Comparison of ENCODE assay signal across 1 cellular context in the genomic region with DNA sequence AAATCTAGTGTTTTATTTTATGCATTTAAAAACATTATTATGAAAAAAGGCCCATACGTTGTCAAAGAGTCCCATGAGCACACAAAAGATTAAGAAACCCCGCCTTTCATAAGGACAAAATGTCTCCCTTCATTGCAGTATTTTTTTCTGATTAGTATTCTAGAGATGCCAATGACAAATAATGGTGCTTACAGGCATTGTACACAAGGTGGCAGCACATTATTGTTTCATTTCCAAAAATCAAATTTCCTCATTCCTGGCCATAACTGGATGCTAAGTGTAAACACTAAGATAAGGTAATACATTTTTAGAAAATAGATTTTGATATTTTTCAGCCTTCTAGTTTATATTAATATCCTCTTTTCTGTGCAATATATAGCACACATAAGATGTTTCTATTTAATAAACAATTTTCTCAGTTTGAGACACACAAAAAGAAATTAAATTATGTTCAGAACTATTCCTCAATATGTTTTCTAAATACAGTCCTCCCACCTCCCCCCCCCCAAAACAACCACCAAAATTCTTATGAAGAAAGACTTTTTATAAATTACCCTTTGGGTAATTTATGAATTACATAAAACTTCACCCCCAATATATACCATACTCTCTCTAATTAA.
TF ChIP-seq lines count a peak whose summit lies in the region.

No MANE protein-coding gene starts in this region.

TF ChIP-seq in HepG2, 621 proteins besides CTCF, POLR2A, EP300 and RAD21 (continued from another document and continues in another):
- TF ChIP-seq, protein P1, sequence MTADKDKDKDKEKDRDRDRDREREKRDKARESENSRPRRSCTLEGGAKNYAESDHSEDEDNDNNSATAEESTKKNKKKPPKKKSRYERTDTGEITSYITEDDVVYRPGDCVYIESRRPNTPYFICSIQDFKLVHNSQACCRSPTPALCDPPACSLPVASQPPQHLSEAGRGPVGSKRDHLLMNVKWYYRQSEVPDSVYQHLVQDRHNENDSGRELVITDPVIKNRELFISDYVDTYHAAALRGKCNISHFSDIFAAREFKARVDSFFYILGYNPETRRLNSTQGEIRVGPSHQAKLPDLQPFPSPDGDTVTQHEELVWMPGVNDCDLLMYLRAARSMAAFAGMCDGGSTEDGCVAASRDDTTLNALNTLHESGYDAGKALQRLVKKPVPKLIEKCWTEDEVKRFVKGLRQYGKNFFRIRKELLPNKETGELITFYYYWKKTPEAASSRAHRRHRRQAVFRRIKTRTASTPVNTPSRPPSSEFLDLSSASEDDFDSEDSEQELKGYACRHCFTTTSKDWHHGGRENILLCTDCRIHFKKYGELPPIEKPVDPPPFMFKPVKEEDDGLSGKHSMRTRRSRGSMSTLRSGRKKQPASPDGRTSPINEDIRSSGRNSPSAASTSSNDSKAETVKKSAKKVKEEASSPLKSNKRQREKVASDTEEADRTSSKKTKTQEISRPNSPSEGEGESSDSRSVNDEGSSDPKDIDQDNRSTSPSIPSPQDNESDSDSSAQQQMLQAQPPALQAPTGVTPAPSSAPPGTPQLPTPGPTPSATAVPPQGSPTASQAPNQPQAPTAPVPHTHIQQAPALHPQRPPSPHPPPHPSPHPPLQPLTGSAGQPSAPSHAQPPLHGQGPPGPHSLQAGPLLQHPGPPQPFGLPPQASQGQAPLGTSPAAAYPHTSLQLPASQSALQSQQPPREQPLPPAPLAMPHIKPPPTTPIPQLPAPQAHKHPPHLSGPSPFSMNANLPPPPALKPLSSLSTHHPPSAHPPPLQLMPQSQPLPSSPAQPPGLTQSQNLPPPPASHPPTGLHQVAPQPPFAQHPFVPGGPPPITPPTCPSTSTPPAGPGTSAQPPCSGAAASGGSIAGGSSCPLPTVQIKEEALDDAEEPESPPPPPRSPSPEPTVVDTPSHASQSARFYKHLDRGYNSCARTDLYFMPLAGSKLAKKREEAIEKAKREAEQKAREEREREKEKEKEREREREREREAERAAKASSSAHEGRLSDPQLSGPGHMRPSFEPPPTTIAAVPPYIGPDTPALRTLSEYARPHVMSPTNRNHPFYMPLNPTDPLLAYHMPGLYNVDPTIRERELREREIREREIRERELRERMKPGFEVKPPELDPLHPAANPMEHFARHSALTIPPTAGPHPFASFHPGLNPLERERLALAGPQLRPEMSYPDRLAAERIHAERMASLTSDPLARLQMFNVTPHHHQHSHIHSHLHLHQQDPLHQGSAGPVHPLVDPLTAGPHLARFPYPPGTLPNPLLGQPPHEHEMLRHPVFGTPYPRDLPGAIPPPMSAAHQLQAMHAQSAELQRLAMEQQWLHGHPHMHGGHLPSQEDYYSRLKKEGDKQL (CRISPR knock-in tag; IDR thresholded peaks at IDR 0.05; ENCODE audit: low read depth): no peak
- TF ChIP-seq STAT5B (CRISPR knock-in tag; IDR thresholded peaks at IDR 0.05) (no peak), SP5 (CRISPR knock-in tag; IDR thresholded peaks at IDR 0.05; ENCODE audit: borderline replicate concordance, low read depth) (no peak), MEIS1 (CRISPR knock-in tag; IDR thresholded peaks at IDR 0.05; ENCODE audit: borderline replicate concordance) (no peak), ZFX (CRISPR knock-in tag; IDR thresholded peaks at IDR 0.05; ENCODE audit: low read depth) (no peak), DR1 (CRISPR knock-in tag; IDR thresholded peaks at IDR 0.05) (no peak), ZNF552 (CRISPR knock-in tag; IDR thresholded peaks at IDR 0.05; ENCODE audit: borderline replicate concordance) (no peak), ZNF503 (CRISPR knock-in tag; IDR thresholded peaks at IDR 0.05) (no peak), ZNF83 (CRISPR knock-in tag; IDR thresholded peaks at IDR 0.05; ENCODE audit: borderline replicate concordance) (no peak), ZGPAT (CRISPR knock-in tag; IDR thresholded peaks at IDR 0.05) (no peak), GPN1 (CRISPR knock-in tag; IDR thresholded peaks at IDR 0.05; ENCODE audit: borderline replicate concordance) (no peak), ZFP36 (IDR thresholded peaks at IDR 0.05; ENCODE audit: borderline replicate concordance, low read depth, low read length, partially characterized antibody) (no peak)
- TF ChIP-seq, protein P2, sequence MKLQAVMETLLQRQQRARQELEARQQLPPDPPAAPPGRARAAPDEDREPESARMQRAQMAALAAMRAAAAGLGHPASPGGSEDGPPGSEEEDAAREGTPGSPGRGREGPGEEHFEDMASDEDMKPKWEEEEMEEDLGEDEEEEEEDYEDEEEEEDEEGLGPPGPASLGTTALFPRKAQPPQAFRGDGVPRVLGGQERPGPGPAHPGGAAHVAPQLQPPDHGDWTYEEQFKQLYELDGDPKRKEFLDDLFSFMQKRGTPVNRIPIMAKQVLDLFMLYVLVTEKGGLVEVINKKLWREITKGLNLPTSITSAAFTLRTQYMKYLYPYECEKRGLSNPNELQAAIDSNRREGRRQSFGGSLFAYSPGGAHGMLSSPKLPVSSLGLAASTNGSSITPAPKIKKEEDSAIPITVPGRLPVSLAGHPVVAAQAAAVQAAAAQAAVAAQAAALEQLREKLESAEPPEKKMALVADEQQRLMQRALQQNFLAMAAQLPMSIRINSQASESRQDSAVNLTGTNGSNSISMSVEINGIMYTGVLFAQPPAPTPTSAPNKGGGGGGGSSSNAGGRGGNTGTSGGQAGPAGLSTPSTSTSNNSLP (IDR thresholded peaks at IDR 0.05; ENCODE audit: low read depth, low read length): peak; percentile 80
- TF ChIP-seq, protein P3, sequence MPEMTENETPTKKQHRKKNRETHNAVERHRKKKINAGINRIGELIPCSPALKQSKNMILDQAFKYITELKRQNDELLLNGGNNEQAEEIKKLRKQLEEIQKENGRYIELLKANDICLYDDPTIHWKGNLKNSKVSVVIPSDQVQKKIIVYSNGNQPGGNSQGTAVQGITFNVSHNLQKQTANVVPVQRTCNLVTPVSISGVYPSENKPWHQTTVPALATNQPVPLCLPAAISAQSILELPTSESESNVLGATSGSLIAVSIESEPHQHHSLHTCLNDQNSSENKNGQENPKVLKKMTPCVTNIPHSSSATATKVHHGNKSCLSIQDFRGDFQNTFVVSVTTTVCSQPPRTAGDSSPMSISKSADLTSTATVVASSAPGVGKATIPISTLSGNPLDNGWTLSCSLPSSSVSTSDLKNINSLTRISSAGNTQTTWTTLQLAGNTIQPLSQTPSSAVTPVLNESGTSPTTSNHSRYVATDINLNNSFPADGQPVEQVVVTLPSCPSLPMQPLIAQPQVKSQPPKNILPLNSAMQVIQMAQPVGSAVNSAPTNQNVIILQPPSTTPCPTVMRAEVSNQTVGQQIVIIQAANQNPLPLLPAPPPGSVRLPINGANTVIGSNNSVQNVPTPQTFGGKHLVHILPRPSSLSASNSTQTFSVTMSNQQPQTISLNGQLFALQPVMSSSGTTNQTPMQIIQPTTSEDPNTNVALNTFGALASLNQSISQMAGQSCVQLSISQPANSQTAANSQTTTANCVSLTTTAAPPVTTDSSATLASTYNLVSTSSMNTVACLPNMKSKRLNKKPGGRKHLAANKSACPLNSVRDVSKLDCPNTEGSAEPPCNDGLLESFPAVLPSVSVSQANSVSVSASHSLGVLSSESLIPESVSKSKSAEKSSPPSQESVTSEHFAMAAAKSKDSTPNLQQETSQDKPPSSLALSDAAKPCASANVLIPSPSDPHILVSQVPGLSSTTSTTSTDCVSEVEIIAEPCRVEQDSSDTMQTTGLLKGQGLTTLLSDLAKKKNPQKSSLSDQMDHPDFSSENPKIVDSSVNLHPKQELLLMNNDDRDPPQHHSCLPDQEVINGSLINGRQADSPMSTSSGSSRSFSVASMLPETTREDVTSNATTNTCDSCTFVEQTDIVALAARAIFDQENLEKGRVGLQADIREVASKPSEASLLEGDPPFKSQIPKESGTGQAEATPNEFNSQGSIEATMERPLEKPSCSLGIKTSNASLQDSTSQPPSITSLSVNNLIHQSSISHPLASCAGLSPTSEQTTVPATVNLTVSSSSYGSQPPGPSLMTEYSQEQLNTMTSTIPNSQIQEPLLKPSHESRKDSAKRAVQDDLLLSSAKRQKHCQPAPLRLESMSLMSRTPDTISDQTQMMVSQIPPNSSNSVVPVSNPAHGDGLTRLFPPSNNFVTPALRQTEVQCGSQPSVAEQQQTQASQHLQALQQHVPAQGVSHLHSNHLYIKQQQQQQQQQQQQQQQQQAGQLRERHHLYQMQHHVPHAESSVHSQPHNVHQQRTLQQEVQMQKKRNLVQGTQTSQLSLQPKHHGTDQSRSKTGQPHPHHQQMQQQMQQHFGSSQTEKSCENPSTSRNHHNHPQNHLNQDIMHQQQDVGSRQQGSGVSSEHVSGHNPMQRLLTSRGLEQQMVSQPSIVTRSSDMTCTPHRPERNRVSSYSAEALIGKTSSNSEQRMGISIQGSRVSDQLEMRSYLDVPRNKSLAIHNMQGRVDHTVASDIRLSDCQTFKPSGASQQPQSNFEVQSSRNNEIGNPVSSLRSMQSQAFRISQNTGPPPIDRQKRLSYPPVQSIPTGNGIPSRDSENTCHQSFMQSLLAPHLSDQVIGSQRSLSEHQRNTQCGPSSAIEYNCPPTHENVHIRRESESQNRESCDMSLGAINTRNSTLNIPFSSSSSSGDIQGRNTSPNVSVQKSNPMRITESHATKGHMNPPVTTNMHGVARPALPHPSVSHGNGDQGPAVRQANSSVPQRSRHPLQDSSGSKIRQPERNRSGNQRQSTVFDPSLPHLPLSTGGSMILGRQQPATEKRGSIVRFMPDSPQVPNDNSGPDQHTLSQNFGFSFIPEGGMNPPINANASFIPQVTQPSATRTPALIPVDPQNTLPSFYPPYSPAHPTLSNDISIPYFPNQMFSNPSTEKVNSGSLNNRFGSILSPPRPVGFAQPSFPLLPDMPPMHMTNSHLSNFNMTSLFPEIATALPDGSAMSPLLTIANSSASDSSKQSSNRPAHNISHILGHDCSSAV (CRISPR knock-in tag; IDR thresholded peaks at IDR 0.05; ENCODE audit: borderline replicate concordance): no peak
- TF ChIP-seq, protein P4, sequence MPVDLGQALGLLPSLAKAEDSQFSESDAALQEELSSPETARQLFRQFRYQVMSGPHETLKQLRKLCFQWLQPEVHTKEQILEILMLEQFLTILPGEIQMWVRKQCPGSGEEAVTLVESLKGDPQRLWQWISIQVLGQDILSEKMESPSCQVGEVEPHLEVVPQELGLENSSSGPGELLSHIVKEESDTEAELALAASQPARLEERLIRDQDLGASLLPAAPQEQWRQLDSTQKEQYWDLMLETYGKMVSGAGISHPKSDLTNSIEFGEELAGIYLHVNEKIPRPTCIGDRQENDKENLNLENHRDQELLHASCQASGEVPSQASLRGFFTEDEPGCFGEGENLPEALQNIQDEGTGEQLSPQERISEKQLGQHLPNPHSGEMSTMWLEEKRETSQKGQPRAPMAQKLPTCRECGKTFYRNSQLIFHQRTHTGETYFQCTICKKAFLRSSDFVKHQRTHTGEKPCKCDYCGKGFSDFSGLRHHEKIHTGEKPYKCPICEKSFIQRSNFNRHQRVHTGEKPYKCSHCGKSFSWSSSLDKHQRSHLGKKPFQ (CRISPR knock-in tag; IDR thresholded peaks at IDR 0.05; ENCODE audit: insufficient replicate concordance): no peak
- TF ChIP-seq, protein P5, sequence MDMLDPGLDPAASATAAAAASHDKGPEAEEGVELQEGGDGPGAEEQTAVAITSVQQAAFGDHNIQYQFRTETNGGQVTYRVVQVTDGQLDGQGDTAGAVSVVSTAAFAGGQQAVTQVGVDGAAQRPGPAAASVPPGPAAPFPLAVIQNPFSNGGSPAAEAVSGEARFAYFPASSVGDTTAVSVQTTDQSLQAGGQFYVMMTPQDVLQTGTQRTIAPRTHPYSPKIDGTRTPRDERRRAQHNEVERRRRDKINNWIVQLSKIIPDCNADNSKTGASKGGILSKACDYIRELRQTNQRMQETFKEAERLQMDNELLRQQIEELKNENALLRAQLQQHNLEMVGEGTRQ (IDR thresholded peaks at IDR 0.05; ENCODE audit: low read depth, low read length): no peak
- TF ChIP-seq, protein P5 (CRISPR knock-in tag; IDR thresholded peaks at IDR 0.05; ENCODE audit: borderline replicate concordance): no peak
- TF ChIP-seq, protein P6, sequence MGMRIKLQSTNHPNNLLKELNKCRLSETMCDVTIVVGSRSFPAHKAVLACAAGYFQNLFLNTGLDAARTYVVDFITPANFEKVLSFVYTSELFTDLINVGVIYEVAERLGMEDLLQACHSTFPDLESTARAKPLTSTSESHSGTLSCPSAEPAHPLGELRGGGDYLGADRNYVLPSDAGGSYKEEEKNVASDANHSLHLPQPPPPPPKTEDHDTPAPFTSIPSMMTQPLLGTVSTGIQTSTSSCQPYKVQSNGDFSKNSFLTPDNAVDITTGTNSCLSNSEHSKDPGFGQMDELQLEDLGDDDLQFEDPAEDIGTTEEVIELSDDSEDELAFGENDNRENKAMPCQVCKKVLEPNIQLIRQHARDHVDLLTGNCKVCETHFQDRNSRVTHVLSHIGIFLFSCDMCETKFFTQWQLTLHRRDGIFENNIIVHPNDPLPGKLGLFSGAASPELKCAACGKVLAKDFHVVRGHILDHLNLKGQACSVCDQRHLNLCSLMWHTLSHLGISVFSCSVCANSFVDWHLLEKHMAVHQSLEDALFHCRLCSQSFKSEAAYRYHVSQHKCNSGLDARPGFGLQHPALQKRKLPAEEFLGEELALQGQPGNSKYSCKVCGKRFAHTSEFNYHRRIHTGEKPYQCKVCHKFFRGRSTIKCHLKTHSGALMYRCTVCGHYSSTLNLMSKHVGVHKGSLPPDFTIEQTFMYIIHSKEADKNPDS (CRISPR knock-in tag; IDR thresholded peaks at IDR 0.05): no peak
